ENCODE assay signal across 1 cellular context in the genomic region with DNA sequence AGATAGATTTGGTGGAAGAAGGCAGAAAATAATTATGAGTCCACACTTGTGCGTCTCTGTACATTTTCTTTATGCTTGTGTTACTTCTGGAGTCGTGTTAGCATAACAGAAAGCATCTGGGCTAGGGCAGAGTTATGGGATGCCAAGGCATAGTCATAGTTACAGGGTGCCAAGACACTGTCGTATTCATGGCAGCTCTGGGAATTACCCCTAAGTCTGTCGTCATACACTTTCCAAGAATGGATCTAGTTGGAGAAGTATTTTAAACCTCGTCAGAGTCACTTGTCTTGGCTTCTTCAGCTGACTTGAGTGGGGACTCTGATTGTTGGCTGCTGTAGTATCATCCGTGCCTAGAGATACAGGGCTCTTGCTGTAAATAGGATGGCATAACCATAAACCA.
TF ChIP-seq lines count a peak whose summit lies in the region.

No MANE protein-coding gene starts in this region.

TF ChIP-seq in IMR-90, 13 proteins besides CTCF, POLR2A, EP300 and RAD21:
- TF ChIP-seq ELK1 (IDR thresholded peaks at IDR 0.05; ENCODE audit: borderline replicate concordance, low read depth, low read length), result no peak
- TF ChIP-seq MAZ (IDR thresholded peaks at IDR 0.05; ENCODE audit: borderline replicate concordance, low read depth, low read length), result no peak
- no peak for TF ChIP-seq BHLHE40 (IDR thresholded peaks at IDR 0.05; ENCODE audit: low read depth, low read length)
- TF ChIP-seq SMC3 (IDR thresholded peaks at IDR 0.05; ENCODE audit: low read depth, low read length), result no peak
- TF ChIP-seq RCOR1 (IDR thresholded peaks at IDR 0.05; ENCODE audit: insufficient replicate concordance, low read length), result no peak
- no peak for TF ChIP-seq RFX5 (IDR thresholded peaks at IDR 0.05; ENCODE audit: low read depth, low read length)
